Comparison of ENCODE assay signal across 1 cellular context in the genomic region with DNA sequence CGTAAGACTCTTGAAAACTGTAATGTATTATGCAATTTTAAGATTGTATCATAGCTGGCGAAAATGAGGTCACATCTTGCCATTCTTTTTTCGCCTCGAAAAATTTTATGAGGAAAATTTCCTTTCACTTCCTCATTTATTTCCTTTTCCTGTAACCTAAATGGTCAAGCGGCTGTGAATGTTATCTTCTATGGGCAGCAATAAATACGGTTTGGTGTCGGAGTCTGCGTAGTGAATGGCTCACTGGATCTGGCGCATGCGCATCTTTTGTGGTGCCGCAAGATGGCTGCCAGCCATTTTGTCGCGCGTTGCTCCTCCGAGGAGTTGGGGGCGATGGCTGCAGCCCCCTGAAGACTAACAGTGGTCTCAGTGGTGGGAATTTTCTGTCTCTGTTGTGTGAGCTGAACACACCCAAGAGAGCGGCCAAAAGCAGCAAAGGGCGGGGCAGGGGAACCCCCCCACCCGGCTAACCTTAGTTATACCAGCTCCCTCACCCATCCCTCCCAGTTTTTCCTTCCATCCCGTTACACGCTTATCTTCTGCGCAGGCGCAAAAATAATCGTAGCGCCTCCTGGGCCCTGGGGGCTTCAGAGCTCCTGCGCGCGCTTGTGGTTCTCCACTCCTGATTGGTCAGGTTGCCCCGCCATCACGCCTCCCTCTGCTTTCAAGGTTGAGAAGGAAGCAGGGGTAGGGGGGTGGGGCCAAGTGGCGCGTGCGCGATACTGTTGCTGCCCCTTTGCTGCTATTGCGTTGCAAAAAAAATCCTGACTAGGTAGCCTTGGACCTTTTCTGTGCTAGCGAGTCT.
TF ChIP-seq lines count a peak whose summit lies in the region.

A gene (plus strand): TSS at position 722 of the 805 bp plus-strand sequence. CDS start 568 bp downstream, outside the sequence.

TF ChIP-seq in HepG2, 621 proteins besides CTCF, POLR2A, EP300 and RAD21 (continued from another document):
- TF ChIP-seq, protein P1, sequence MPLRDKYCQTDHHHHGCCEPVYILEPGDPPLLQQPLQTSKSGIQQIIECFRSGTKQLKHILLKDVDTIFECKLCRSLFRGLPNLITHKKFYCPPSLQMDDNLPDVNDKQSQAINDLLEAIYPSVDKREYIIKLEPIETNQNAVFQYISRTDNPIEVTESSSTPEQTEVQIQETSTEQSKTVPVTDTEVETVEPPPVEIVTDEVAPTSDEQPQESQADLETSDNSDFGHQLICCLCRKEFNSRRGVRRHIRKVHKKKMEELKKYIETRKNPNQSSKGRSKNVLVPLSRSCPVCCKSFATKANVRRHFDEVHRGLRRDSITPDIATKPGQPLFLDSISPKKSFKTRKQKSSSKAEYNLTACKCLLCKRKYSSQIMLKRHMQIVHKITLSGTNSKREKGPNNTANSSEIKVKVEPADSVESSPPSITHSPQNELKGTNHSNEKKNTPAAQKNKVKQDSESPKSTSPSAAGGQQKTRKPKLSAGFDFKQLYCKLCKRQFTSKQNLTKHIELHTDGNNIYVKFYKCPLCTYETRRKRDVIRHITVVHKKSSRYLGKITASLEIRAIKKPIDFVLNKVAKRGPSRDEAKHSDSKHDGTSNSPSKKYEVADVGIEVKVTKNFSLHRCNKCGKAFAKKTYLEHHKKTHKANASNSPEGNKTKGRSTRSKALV (CRISPR knock-in tag; IDR thresholded peaks at IDR 0.05), result no peak
- TF ChIP-seq REPIN1 (CRISPR knock-in tag; IDR thresholded peaks at IDR 0.05; ENCODE audit: borderline replicate concordance, low read depth) (no peak), ZNF703 (CRISPR knock-in tag; IDR thresholded peaks at IDR 0.05; ENCODE audit: borderline replicate concordance) (no peak)
- TF ChIP-seq, protein P2, sequence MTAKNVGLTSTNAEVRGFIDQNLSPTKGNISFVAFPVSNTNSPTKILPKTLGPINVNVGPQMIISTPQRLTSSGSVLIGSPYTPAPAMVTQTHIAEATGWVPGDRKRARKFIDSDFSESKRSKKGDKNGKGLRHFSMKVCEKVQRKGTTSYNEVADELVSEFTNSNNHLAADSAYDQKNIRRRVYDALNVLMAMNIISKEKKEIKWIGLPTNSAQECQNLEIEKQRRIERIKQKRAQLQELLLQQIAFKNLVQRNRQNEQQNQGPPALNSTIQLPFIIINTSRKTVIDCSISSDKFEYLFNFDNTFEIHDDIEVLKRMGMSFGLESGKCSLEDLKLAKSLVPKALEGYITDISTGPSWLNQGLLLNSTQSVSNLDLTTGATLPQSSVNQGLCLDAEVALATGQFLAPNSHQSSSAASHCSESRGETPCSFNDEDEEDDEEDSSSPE (CRISPR knock-in tag; IDR thresholded peaks at IDR 0.05), result peak; percentile 92
- TF ChIP-seq, protein P3, sequence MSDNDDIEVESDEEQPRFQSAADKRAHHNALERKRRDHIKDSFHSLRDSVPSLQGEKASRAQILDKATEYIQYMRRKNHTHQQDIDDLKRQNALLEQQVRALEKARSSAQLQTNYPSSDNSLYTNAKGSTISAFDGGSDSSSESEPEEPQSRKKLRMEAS (IDR thresholded peaks at IDR 0.05), result peak; percentile 42
TF ChIP-seq in HepG2: peak in this region for 167.
